ENCODE assay signal across 8 cellular contexts in genomic region chr19:3852614-3853254, GRCh38. TPM values are rescaled to one million over a fixed set of nuclear protein-coding genes. Genes with fewer than 3 reads are reported as not detected.
DNase-seq lines count a peak whose midpoint lies in the region; ATAC-seq and TF ChIP-seq lines count a peak whose summit lies in the region.

No MANE protein-coding gene starts in this region.

- no peak overlapping the region for H3K4me2 ChIP-seq in osteoblast (ENCODE audit: insufficient read depth, low read length)

- H3K4me1 ChIP-seq in Peyer's patch, result no peaks in the 10 kb centered on the region
- no peaks in the 10 kb centered on the region for H3K4me1 ChIP-seq in osteoblast (ENCODE audit: insufficient read depth, low read length)
- H3K4me1 ChIP-seq in suprapubic skin, result no peaks in the 10 kb centered on the region

- H3K79me2 ChIP-seq in osteoblast (ENCODE audit: insufficient read depth, low read length), result no peaks in the 10 kb centered on the region

- H3K9me3 ChIP-seq in Peyer's patch, result peaks cover 0 to 7% (median 3%) of the 10 kb centered on the region in 4 donors
- H3K9me3 ChIP-seq in osteoblast (ENCODE audit: low read depth, low read length), result peaks cover 9% of the 10 kb centered on the region
- no peaks in the 10 kb centered on the region for H3K9me3 ChIP-seq in suprapubic skin

- TF ChIP-seq POLR2A in Peyer's patch (IDR thresholded peaks at IDR 0.05) (no peak), suprapubic skin (IDR thresholded peaks at IDR 0.05) (no peak)

- 47% methylated on average over 2 of the region's 4 CpGs for WGBS in suprapubic skin

- H3K27me3 ChIP-seq in GM06990 (replicated peaks; ENCODE audit: control insufficient read depth, insufficient read depth, low read length), result no peaks in the 10 kb centered on the region
- H3K27me3 ChIP-seq in Peyer's patch, result no peaks in the 10 kb centered on the region
- peaks cover 4% of the 10 kb centered on the region for H3K27me3 ChIP-seq in osteoblast (ENCODE audit: insufficient read depth, low read length)
- H3K27me3 ChIP-seq in suprapubic skin, result no peaks in the 10 kb centered on the region

- H4K20me1 ChIP-seq in osteoblast (ENCODE audit: insufficient read depth, low read length), result no peaks in the 10 kb centered on the region

- H3K4me3 ChIP-seq in GM06990 (replicated peaks; ENCODE audit: low read depth, low read length) (no peak overlapping the region), Peyer's patch (no peak overlapping the region), osteoblast (ENCODE audit: insufficient read depth, low read length) (no peak overlapping the region), suprapubic skin (no peak overlapping the region)

- no peak overlapping the region for H2AFZ ChIP-seq in osteoblast (ENCODE audit: low read length)

- TF ChIP-seq CTCF in GM06990 (IDR thresholded peaks at IDR 0.05; ENCODE audit: insufficient read depth, low read length, poor library complexity, severe bottlenecking), result peak; percentile 41
- TF ChIP-seq CTCF in Peyer's patch (IDR thresholded peaks at IDR 0.05), result peak in 4 of 6 experiments; percentile 23 to 65 (median 56)
- peak; percentile 30 for TF ChIP-seq CTCF in osteoblast (IDR thresholded peaks at IDR 0.05; ENCODE audit: extremely low read depth, low read depth, low read length)
- TF ChIP-seq CTCF in suprapubic skin (IDR thresholded peaks at IDR 0.05), result peak in 1 of 2 donors; percentile 8

- in situ Hi-C loops in ACHN (cut with HindIII; ENCODE audit: low pct_ligation_motif_present, low pct_unique_long_range_greater_than_20kb, low sequenced_read_pairs) (no loop called here), T47D (cut with HindIII; ENCODE audit: low pct_unique_long_range_greater_than_20kb, low sequenced_read_pairs) (no loop called here)

- H3K27ac ChIP-seq in Peyer's patch (no peak overlapping the region), osteoblast (ENCODE audit: low read depth, low read length) (no peak overlapping the region), suprapubic skin (no peak overlapping the region)

- DNase-seq in ACHN, result peak; percentile 96
- DNase-seq in GM06990 (ENCODE audit: extremely low read depth, insufficient read length), result no peak
- peak; percentile 19 to 76 (median 63) for DNase-seq in Peyer's patch
- peak; percentile 41 to 78 for DNase-seq in T47D (ENCODE audit: low read depth in 1 of 2, low spot score in 1 of 2)
- DNase-seq in osteoblast (ENCODE audit: insufficient read length, low spot score, missing footprints), result peak; percentile 97
- DNase-seq in SK-N-DZ (ENCODE audit: low spot score), result no peak
- DNase-seq in suprapubic skin (ENCODE audit: low spot score in 2 of 2), result no peak

- TF ChIP-seq EP300 in suprapubic skin (IDR thresholded peaks at IDR 0.05), result no peak

- ATAC-seq in HG03432 (IDR thresholded peaks at IDR 0.05; ENCODE audit: unreplicated experiment), result no peak

- H3K36me3 ChIP-seq in GM06990 (ENCODE audit: control insufficient read depth, insufficient read depth, low read length), result no peaks in the 10 kb centered on the region
- no peaks in the 10 kb centered on the region for H3K36me3 ChIP-seq in Peyer's patch
- no peaks in the 10 kb centered on the region for H3K36me3 ChIP-seq in osteoblast (ENCODE audit: insufficient read depth, low read length)
- H3K36me3 ChIP-seq in suprapubic skin, result no peaks in the 10 kb centered on the region

RNA-seq across cellular contexts. Expression of gene ZFR2, which starts 16.1 kb away (rescaled TPM):
- total RNA-seq in Peyer's patch, result not detected
- not detected in 2 replicates for total RNA-seq in osteoblast
- polyA plus RNA-seq in SK-N-DZ (2014; cell fraction: cytosol; rRNA removed), result 0.88 and 1.1 TPM in 2 replicates
- polyA plus RNA-seq in SK-N-DZ (2014; cell fraction: nucleus; rRNA removed), result 0.35 and 0.46 TPM in 2 replicates
- 1 to 10 TPM in 2 of 4 donors, not detected in 2; 2.5 to 4.8 TPM for total RNA-seq in suprapubic skin

RNA-seq across cellular contexts. Expression of gene ATCAY, which starts 27.8 kb away (rescaled TPM):
- under 1 TPM in 2 of 4 donors, not detected in 2; 0.13 to 0.47 TPM for total RNA-seq in Peyer's patch
- not detected in 2 replicates for total RNA-seq in osteoblast
- 22.2 and 29.9 TPM in 2 replicates for polyA plus RNA-seq in SK-N-DZ (2014; cell fraction: cytosol; rRNA removed)
- 9.6 and 14.4 TPM in 2 replicates for polyA plus RNA-seq in SK-N-DZ (2014; cell fraction: nucleus; rRNA removed)
- total RNA-seq in suprapubic skin, result not detected

Comparison
In these comparisons a context has a peak if more than half of its experiments do, and no peak if none do; other contexts are left out.
1. DNase-seq: peak in ACHN (single experiment), Peyer's patch (3 of 3), T47D (2 of 2) and osteoblast (single experiment); none in GM06990 (single experiment), SK-N-DZ (single experiment) and suprapubic skin (0 of 2).